9 cellular contexts compared by ENCODE assay signal in genomic region chr7:44618754-44619153, GRCh38. TPM values are rescaled to one million over a fixed set of nuclear protein-coding genes. Genes with fewer than 3 reads are reported as not detected.
DNase-seq lines count a peak whose midpoint lies in the region; ATAC-seq and TF ChIP-seq lines count a peak whose summit lies in the region.
"Had no signal": no experiment of that assay in that cellular context is flagged by ENCODE, and none has a peak within 500 bp of the region (broad histone marks: within the 10 kb centered on the region; RNA-seq: fewer than 3 reads in every experiment).

No MANE protein-coding gene starts in this region.

- no peaks in the 10 kb centered on the region for H4K20me1 ChIP-seq in PC-9 (ENCODE audit: insufficient read depth)

- peaks cover 57% of the 10 kb centered on the region for H3F3A ChIP-seq in PC-9 (ENCODE audit: insufficient read depth, low read depth)

- BruUV-seq in PC-9 (replicated peaks; lab: Mats Ljungman, UMichigan): no TSS peak

- peak overlapping the region; percentile 85 for H3K27ac Mint-ChIP-seq in activated CD8-positive, alpha-beta memory T cell treated with anti-CD3 and anti-CD28 coated beads, Interleukin-2, amount 10 ng/mL, durations not matched to agents 7 days and 5 days
- no peak overlapping the region for H3K27ac Mint-ChIP-seq in endothelial cell (ENCODE audit: unreplicated experiment)

- no peak for ATAC-seq in activated CD8-positive, alpha-beta memory T cell treated with anti-CD3 and anti-CD28 coated beads, Interleukin-2, amount 10 ng/mL, durations not matched to agents 7 days and 5 days
- ATAC-seq: activated CD4-positive, CD25-positive, alpha-beta regulatory T cell treated with anti-CD3 and anti-CD28 coated beads, Interleukin-2, amount 50 U/mL, for 24 hours had no signal

- H3K36me3 Mint-ChIP-seq in activated CD8-positive, alpha-beta memory T cell treated with anti-CD3 and anti-CD28 coated beads, Interleukin-2, amount 10 ng/mL, durations not matched to agents 7 days and 5 days: peaks cover 40% of the 10 kb centered on the region
- H3K36me3 Mint-ChIP-seq in endothelial cell (ENCODE audit: low read depth, unreplicated experiment): no peaks in the 10 kb centered on the region

- no peaks in the 10 kb centered on the region for H3K27me3 Mint-ChIP-seq in activated CD8-positive, alpha-beta memory T cell treated with anti-CD3 and anti-CD28 coated beads, Interleukin-2, amount 10 ng/mL, durations not matched to agents 7 days and 5 days
- H3K27me3 Mint-ChIP-seq in endothelial cell (ENCODE audit: unreplicated experiment): peaks cover 3% of the 10 kb centered on the region

- H3K27ac ChIP-seq in PC-9: peak overlapping the region; percentile 87
- H3K27ac ChIP-seq in epithelial cell of prostate: peak overlapping the region; percentile 88

- TF ChIP-seq CTCF in PC-9 (conservative IDR thresholded peaks at IDR 0.05): no peak
- no peak for TF ChIP-seq CTCF in endothelial cell (IDR thresholded peaks at IDR 0.05; ENCODE audit: unreplicated experiment)

- peaks cover 94% of the 10 kb centered on the region for H3K79me2 ChIP-seq in PC-9 (ENCODE audit: low read depth)

- 0 out of 2 replicates have a peak, but pooled peaks cover 3% of the 10 kb centered on the region for H3K9me3 ChIP-seq in PC-9 (ENCODE audit: insufficient read depth, low read depth)

- peak overlapping the region; percentile 92 for H3K4me2 ChIP-seq in PC-9

- no peak overlapping the region for H3K4me3 Mint-ChIP-seq in activated CD8-positive, alpha-beta memory T cell treated with anti-CD3 and anti-CD28 coated beads, Interleukin-2, amount 10 ng/mL, durations not matched to agents 7 days and 5 days
- no peak overlapping the region for H3K4me3 Mint-ChIP-seq in endothelial cell (ENCODE audit: unreplicated experiment)

- no peak overlapping the region for H2AFZ ChIP-seq in PC-9

- H3K9me2 ChIP-seq in PC-9 (ENCODE audit: insufficient read depth): no peaks in the 10 kb centered on the region

- no peak for DNase-seq in activated CD8-positive, alpha-beta memory T cell treated with anti-CD3 and anti-CD28 coated beads, Interleukin-2, amount 10 ng/mL, durations not matched to agents 7 days and 5 days
- no peak for DNase-seq in activated CD8-positive, alpha-beta memory T cell treated with anti-CD3 and anti-CD28 coated beads, Interleukin-2, amount 50 U/mL, for 4 hours
- peak; percentile 93 to 99 for DNase-seq in PC-9
- peak; percentile 69 for DNase-seq in epithelial cell of prostate (ENCODE audit: low read depth, low spot score)
- peak; percentile 73 for DNase-seq in renal cortical epithelial cell (ENCODE audit: low read depth)
- DNase-seq in endothelial cell (ENCODE audit: low spot score): no peak
- DNase-seq in DMS153 (lab: John Stamatoyannopoulos, UW): no peak
- DNase-seq in activated CD4-positive, CD25-positive, alpha-beta regulatory T cell (lab: John Stamatoyannopoulos, UW): no peak

- peaks cover 84% of the 10 kb centered on the region for H3K4me1 Mint-ChIP-seq in activated CD8-positive, alpha-beta memory T cell treated with anti-CD3 and anti-CD28 coated beads, Interleukin-2, amount 10 ng/mL, durations not matched to agents 7 days and 5 days
- peaks cover 11% of the 10 kb centered on the region for H3K4me1 Mint-ChIP-seq in endothelial cell (ENCODE audit: unreplicated experiment)

- H3K4me1 ChIP-seq in PC-9 (replicated peaks; ENCODE audit: insufficient read depth): peaks cover 86% of the 10 kb centered on the region

- CTCF ChIA-PET in activated CD8-positive, alpha-beta memory T cell treated with anti-CD3 and anti-CD28 coated beads, Interleukin-2, amount 10 ng/mL, durations not matched to agents 7 days and 5 days (lab: Charles Lee): interaction anchor here (4.5 kb wide), 1 partner anchor 12 kb away, joined by 20 read pairs; the partner anchor contains the start of gene OGDH
- CTCF ChIA-PET in PC-9 (lab: Charles Lee): no interaction called here

- H3K36me3 ChIP-seq in PC-9 (ENCODE audit: low read depth): peaks cover 24% of the 10 kb centered on the region; the same call in 1 of the 2 replicates

- POLR2A ChIA-PET in PC-9 (lab: Charles Lee; ENCODE audit: unreplicated experiment): interaction anchor here (0.7 to 1.0 kb wide), 3 partner anchors 12 to 229 kb away, joined by 3 to 10 read pairs (median 7); partner anchors contain the start of gene OGDH

- H3K9me3 Mint-ChIP-seq in activated CD8-positive, alpha-beta memory T cell treated with anti-CD3 and anti-CD28 coated beads, Interleukin-2, amount 10 ng/mL, durations not matched to agents 7 days and 5 days (ENCODE audit: low read depth): no peaks in the 10 kb centered on the region
- no peaks in the 10 kb centered on the region for H3K9me3 Mint-ChIP-seq in endothelial cell (ENCODE audit: unreplicated experiment)

- H3K27me3 ChIP-seq in PC-9 (ENCODE audit: insufficient read depth, low read depth): no peaks in the 10 kb centered on the region

- intact Hi-C loops in PC-9 (cut with micrococcal nuclease; ENCODE audit: unreplicated experiment): loop anchor here (1.0 to 2.0 kb wide), 3 partner anchors 12 to 130 kb away; partner anchors contain the start of genes OGDH and ZMIZ2

- peak overlapping the region; percentile 52; the same call in 1 of the 2 replicates for H3K4me3 ChIP-seq in PC-9

RNA-seq across cellular contexts. Expression of gene OGDH, which starts 12.3 kb away (rescaled TPM):
- total RNA-seq in activated CD8-positive, alpha-beta memory T cell treated with anti-CD3 and anti-CD28 coated beads, Interleukin-2, amount 10 ng/mL, durations not matched to agents 7 days and 5 days: 100 to 1,000 TPM; 134 to 136 TPM
- 93.6 and 135 TPM in 2 replicates for total RNA-seq in PC-9 (2021)
- 105 and 157 TPM in 2 replicates for total RNA-seq in renal cortical epithelial cell
- total RNA-seq in endothelial cell (ENCODE audit: unreplicated experiment): 67.1 TPM

RNA-seq across cellular contexts. Expression of gene TMED4, which starts 36.7 kb away (rescaled TPM):
- 10 to 100 TPM; 74.8 to 77.4 TPM for total RNA-seq in activated CD8-positive, alpha-beta memory T cell treated with anti-CD3 and anti-CD28 coated beads, Interleukin-2, amount 10 ng/mL, durations not matched to agents 7 days and 5 days
- total RNA-seq in PC-9 (2021) (134 and 161 TPM in 2 replicates), renal cortical epithelial cell (259 and 304 TPM in 2 replicates), endothelial cell (ENCODE audit: unreplicated experiment) (79.4 TPM)

RNA-seq across cellular contexts. Expression of gene DDX56, which starts 45.0 kb away (rescaled TPM):
- total RNA-seq in activated CD8-positive, alpha-beta memory T cell treated with anti-CD3 and anti-CD28 coated beads, Interleukin-2, amount 10 ng/mL, durations not matched to agents 7 days and 5 days: 100 to 1,000 TPM in 1 of 2 experiments, 10 to 100 TPM in 1; 97.4 to 102 TPM
- total RNA-seq in PC-9 (2021) (113 and 125 TPM in 2 replicates), renal cortical epithelial cell (51.1 and 71.2 TPM in 2 replicates), endothelial cell (ENCODE audit: unreplicated experiment) (71.6 TPM)

Comparison
In these comparisons a context has a peak if more than half of its experiments do, and no peak if none do; other contexts are left out.
1. DNase-seq: peak in PC-9 (2 of 2), epithelial cell of prostate (single experiment) and renal cortical epithelial cell (single experiment); none in activated CD8-positive, alpha-beta memory T cell treated with anti-CD3 and anti-CD28 coated beads, Interleukin-2, amount 10 ng/mL, durations not matched to agents 7 days and 5 days (single experiment), activated CD8-positive, alpha-beta memory T cell treated with anti-CD3 and anti-CD28 coated beads, Interleukin-2, amount 50 U/mL, for 4 hours (single experiment), endothelial cell (single experiment), DMS153 (single experiment) and activated CD4-positive, CD25-positive, alpha-beta regulatory T cell (0 of 4).